Comparison of ENCODE assay signal across 24 cellular contexts in genomic region chr6:33872761-33873160, GRCh38.
A peak's percentile ranks its signal among the peaks of the same experiment; 100 is the strongest.
DNase-seq lines count a peak whose midpoint lies in the region; ATAC-seq, FAIRE-seq and TF ChIP-seq lines count a peak whose summit lies in the region.
"Had no signal": no experiment of that assay in that cellular context is flagged by ENCODE, and none has a peak within 500 bp of the region (broad histone marks: within the 10 kb centered on the region; RNA-seq: fewer than 3 reads in every experiment).

No MANE protein-coding gene starts in this region.

- H3K4me1 ChIP-seq in HEK293 (ENCODE audit: control insufficient read depth, insufficient read depth, low read length) (no peaks in the 10 kb centered on the region), Loucy (ENCODE audit: insufficient read depth, low read length, poor library complexity, severe bottlenecking) (peaks cover 51% of the 10 kb centered on the region), H1 (replicated peaks in 1 of 4; ENCODE audit: control insufficient read depth in 3 of 4, insufficient read depth in 4 of 4, low read length in 3 of 4) (peaks cover 0 to 15% (median 10%) of the 10 kb centered on the region in 4 experiments; a peak in 5 of 7 replicates), osteoblast (ENCODE audit: insufficient read depth, low read length) (no peaks in the 10 kb centered on the region), mucosa of descending colon (ENCODE audit: low read depth) (no peaks in the 10 kb centered on the region)

- no peak overlapping the region for H3K14ac ChIP-seq in H1 (ENCODE audit: insufficient read length)

- no peaks in the 10 kb centered on the region for H3K79me1 ChIP-seq in H1 (ENCODE audit: low read depth, low read length)

- ATAC-seq in mucosa of descending colon (no peak), HG02938 (IDR thresholded peaks at IDR 0.05; ENCODE audit: unreplicated experiment) (no peak)
- ATAC-seq in stimulated activated memory B cell treated with anti-CD40 and anti-IgM and Interleukin-4, amounts not matched to agents 10 μg/mL and 1 μg/mL and 100 μg/mL, for 72 hours: no peak
- ATAC-seq: HCT116, HepG2 had no signal

- H3K4me3 Mint-ChIP-seq in stimulated activated memory B cell treated with anti-CD40 and anti-IgM and Interleukin-4, amounts not matched to agents 10 μg/mL and 1 μg/mL and 100 μg/mL, for 72 hours: no peak overlapping the region
- H3K4me3 Mint-ChIP-seq: CD4-positive, CD25-positive, alpha-beta regulatory T cell; GM23338 had no signal

- intact Hi-C loops in mucosa of descending colon (cut with DNase I, micrococcal nuclease): no loop called here

- H3K79me2 ChIP-seq in Loucy (ENCODE audit: insufficient read depth, low read length) (no peaks in the 10 kb centered on the region), H1 (ENCODE audit: control insufficient read depth in 1 of 2, insufficient read depth in 2 of 2, low read length in 2 of 2) (no peaks in the 10 kb centered on the region), osteoblast (ENCODE audit: insufficient read depth, low read length) (no peaks in the 10 kb centered on the region)

- no peaks in the 10 kb centered on the region for H3F3A ChIP-seq in Loucy (ENCODE audit: low read depth)

- H4K5ac ChIP-seq in H1 (ENCODE audit: insufficient read length, low read depth, low read length): no peak overlapping the region

- no peaks in the 10 kb centered on the region for H3K4me1 Mint-ChIP-seq in stimulated activated memory B cell treated with anti-CD40 and anti-IgM and Interleukin-4, amounts not matched to agents 10 μg/mL and 1 μg/mL and 100 μg/mL, for 72 hours

- no peaks in the 10 kb centered on the region for H3K9me3 ChIP-seq in HEK293 (ENCODE audit: control insufficient read depth, insufficient read depth, low read depth, low read length)
- no peaks in the 10 kb centered on the region for H3K9me3 ChIP-seq in Loucy (ENCODE audit: insufficient read depth, low read depth, low read length)
- no peaks in the 10 kb centered on the region for H3K9me3 ChIP-seq in H1 (ENCODE audit: insufficient read depth in 2 of 2, low read depth in 1 of 2, low read length in 1 of 2)
- no peaks in the 10 kb centered on the region for H3K9me3 ChIP-seq in osteoblast (ENCODE audit: low read depth, low read length)
- no peaks in the 10 kb centered on the region for H3K9me3 ChIP-seq in mucosa of descending colon
- H3K9me3 ChIP-seq: BE2C had no signal

- H3K27ac ChIP-seq in HEK293 (ENCODE audit: extremely low read depth, low read depth, low read length) (no peak overlapping the region), H1 (ENCODE audit: low read depth, low read length) (no peak overlapping the region), osteoblast (ENCODE audit: low read depth, low read length) (no peak overlapping the region)

- POLR2A ChIA-PET in HEK293 (lab: Yijun Ruan, JAX) (no interaction called here), H1 (lab: Charles Lee; ENCODE audit: partially characterized antibody) (no interaction called here)

- no peaks in the 10 kb centered on the region for H3K36me3 Mint-ChIP-seq in stimulated activated memory B cell treated with anti-CD40 and anti-IgM and Interleukin-4, amounts not matched to agents 10 μg/mL and 1 μg/mL and 100 μg/mL, for 72 hours
- H3K36me3 Mint-ChIP-seq: CD4-positive, CD25-positive, alpha-beta regulatory T cell; CD8-positive, alpha-beta memory T cell; IgD-negative memory B cell had no signal

- no peak for TF ChIP-seq CTCF in HEK293 (tag by site-specific recombination; IDR thresholded peaks at IDR 0.05)
- no peak for TF ChIP-seq CTCF in Loucy (conservative IDR thresholded peaks at IDR 0.05; ENCODE audit: low read length)
- TF ChIP-seq CTCF in H1 (IDR thresholded peaks at IDR 0.05; ENCODE audit: control extremely low read depth in 1 of 3, insufficient read depth in 1 of 3, low read depth in 1 of 3, low read length in 3 of 3): no peak
- TF ChIP-seq CTCF in osteoblast (IDR thresholded peaks at IDR 0.05; ENCODE audit: extremely low read depth, low read depth, low read length): no peak
- TF ChIP-seq CTCF in mucosa of descending colon (IDR thresholded peaks at IDR 0.05): no peak

- CTCF ChIA-PET in HEK293 (lab: Yijun Ruan, JAX) (interaction anchor here (0.6 kb wide), 1 partner anchor 379 kb away, joined by 5 read pairs; no protein-coding TSS in a partner anchor), H1 (lab: Charles Lee; ENCODE audit: partially characterized antibody) (interaction anchor here (1.0 to 3.0 kb wide), 4 partner anchors 12 to 155 kb away, joined by 3 to 10 read pairs (median 7); no protein-coding TSS in a partner anchor)

- no peak overlapping the region for H4K8ac ChIP-seq in H1 (ENCODE audit: extremely low read depth, insufficient read depth, low read length)

- H3K4ac ChIP-seq in H1 (replicated peaks; ENCODE audit: insufficient read length, low read depth, low read length): no peak overlapping the region

- H4K91ac ChIP-seq in H1 (replicated peaks; ENCODE audit: insufficient read length, low read length): no peak overlapping the region

- H2AFZ ChIP-seq in Loucy (ENCODE audit: low read length): no peak overlapping the region
- no peak overlapping the region for H2AFZ ChIP-seq in H1 (ENCODE audit: low read length)
- no peak overlapping the region for H2AFZ ChIP-seq in osteoblast (ENCODE audit: low read length)
- H2AFZ ChIP-seq: GM23338 had no signal

- TF ChIP-seq EP300 in H1 (IDR thresholded peaks at IDR 0.05; ENCODE audit: borderline replicate concordance in 1 of 2, low read depth in 2 of 2, low read length in 2 of 2): no peak

- no peaks in the 10 kb centered on the region for H3K27me3 ChIP-seq in Loucy (ENCODE audit: insufficient read depth, low read length, poor library complexity, severe bottlenecking)
- H3K27me3 ChIP-seq in H1 (replicated peaks in 1 of 4; ENCODE audit: control insufficient read depth in 3 of 4, extremely low read depth in 1 of 4, insufficient read depth in 3 of 4, low read length in 3 of 4): no peaks in the 10 kb centered on the region
- H3K27me3 ChIP-seq in osteoblast (ENCODE audit: insufficient read depth, low read length): peaks cover 24% of the 10 kb centered on the region
- H3K27me3 ChIP-seq: BE2C had no signal

- no peaks in the 10 kb centered on the region for H3K9me3 Mint-ChIP-seq in stimulated activated memory B cell treated with anti-CD40 and anti-IgM and Interleukin-4, amounts not matched to agents 10 μg/mL and 1 μg/mL and 100 μg/mL, for 72 hours
- H3K9me3 Mint-ChIP-seq: CD4-positive, CD25-positive, alpha-beta regulatory T cell; GM23338; IgD-negative memory B cell had no signal

- no peak for FAIRE-seq in H1 (lab: Jason Lieb, UNC)
- FAIRE-seq: A204.1, GM12892, GM18507, HepG2 had no signal

- H4K20me1 ChIP-seq in Loucy (ENCODE audit: insufficient read depth, low read length, poor library complexity, severe bottlenecking) (no peaks in the 10 kb centered on the region), H1 (replicated peaks in 1 of 2; ENCODE audit: control insufficient read depth in 1 of 2, insufficient read depth in 2 of 2, low read length in 2 of 2) (no peaks in the 10 kb centered on the region), osteoblast (ENCODE audit: insufficient read depth, low read length) (no peaks in the 10 kb centered on the region)

- TF ChIP-seq POLR2A in H1 (IDR thresholded peaks at IDR 0.05; ENCODE audit: control extremely low read depth in 1 of 2, low read depth in 2 of 2, low read length in 2 of 2): no peak

- peak overlapping the region; percentile 29 for H3K9ac ChIP-seq in Loucy (ENCODE audit: low read depth, low read length, poor library complexity, severe bottlenecking)
- no peak overlapping the region for H3K9ac ChIP-seq in H1 (replicated peaks in 1 of 4; ENCODE audit: extremely low read depth in 1 of 4, low read depth in 3 of 4, low read length in 3 of 4)

- H2BK12ac ChIP-seq in H1 (ENCODE audit: low read depth, low read length): no peak overlapping the region

- DNase-seq in H1 (ENCODE audit: low read depth in 1 of 2, low spot score in 2 of 2) (no peak), osteoblast (ENCODE audit: insufficient read length, low spot score, missing footprints) (peak; percentile 26), mucosa of descending colon (no peak)
- DNase-seq: ACHN; BE2C; C1 segment of cervical spinal cord; CD4-positive, CD25-positive, alpha-beta regulatory T cell; CD8-positive, alpha-beta memory T cell; COR-L47; DMS153; DMS79; GDM1; H7 had no signal

- 0 out of 2 replicates have a peak overlapping the region, but pooled peaks have one; percentile 80 for H2BK20ac ChIP-seq in H1 (ENCODE audit: low read length)

- H3K27me3 Mint-ChIP-seq in stimulated activated memory B cell treated with anti-CD40 and anti-IgM and Interleukin-4, amounts not matched to agents 10 μg/mL and 1 μg/mL and 100 μg/mL, for 72 hours: peaks cover 39% of the 10 kb centered on the region

- no peak for TF ChIP-seq RAD21 in H1 (IDR thresholded peaks at IDR 0.05 in 1 of 2, conservative IDR thresholded peaks at IDR 0.05 in 1 of 2; ENCODE audit: low read depth in 2 of 2, low read length in 2 of 2)

- WGBS in H1 (ENCODE audit: extremely low coverage in 1 of 2, insufficient coverage in 1 of 2, insufficient read length in 1 of 2, insufficient replicate concordance in 2 of 2, low coverage in 1 of 2, low lambda C conversion rate in 2 of 2, missing lambda C conversion rate in 1 of 2), 2 experiments: 74% methylated on average over 7 of the region's 7 CpGs; no CpG with 5 or more reads in 1 of the 2 experiments

- peak overlapping the region; percentile 88; the same call in 1 of the 2 replicates for H2BK15ac ChIP-seq in H1 (ENCODE audit: low read length)

- no peaks in the 10 kb centered on the region for H3K36me3 ChIP-seq in HEK293 (ENCODE audit: control insufficient read depth in 2 of 2, insufficient read depth in 1 of 2, low read length in 2 of 2)
- no peaks in the 10 kb centered on the region for H3K36me3 ChIP-seq in Loucy (ENCODE audit: insufficient read depth, low read length)
- no peaks in the 10 kb centered on the region for H3K36me3 ChIP-seq in H1 (ENCODE audit: control insufficient read depth in 2 of 4, insufficient read depth in 4 of 4, low read length in 3 of 4)
- H3K36me3 ChIP-seq in osteoblast (ENCODE audit: insufficient read depth, low read length): no peaks in the 10 kb centered on the region
- no peaks in the 10 kb centered on the region for H3K36me3 ChIP-seq in mucosa of descending colon (ENCODE audit: low read depth)
- H3K36me3 ChIP-seq: BE2C had no signal

- H3K4me3 ChIP-seq in HEK293 (ENCODE audit: low read depth, low read length) (no peak overlapping the region), Loucy (ENCODE audit: low read length, poor library complexity, severe bottlenecking) (no peak overlapping the region), H1 (ENCODE audit: extremely low read depth in 1 of 4, insufficient read depth in 2 of 4, low read depth in 3 of 4, low read length in 4 of 4) (no peak overlapping the region), osteoblast (ENCODE audit: insufficient read depth, low read length) (no peak overlapping the region), mucosa of descending colon (no peak overlapping the region)
- H3K4me3 ChIP-seq: GM23338 had no signal

- H3K56ac ChIP-seq in H1 (replicated peaks; ENCODE audit: insufficient read length, low read depth, low read length): no peak overlapping the region

- H3K27ac Mint-ChIP-seq in stimulated activated memory B cell treated with anti-CD40 and anti-IgM and Interleukin-4, amounts not matched to agents 10 μg/mL and 1 μg/mL and 100 μg/mL, for 72 hours: no peak overlapping the region
- H3K27ac Mint-ChIP-seq: CD4-positive, CD25-positive, alpha-beta regulatory T cell; GM23338 had no signal

- H3K23me2 ChIP-seq in H1 (ENCODE audit: low read depth, low read length): no peaks in the 10 kb centered on the region; the same call in 1 of the 2 replicates

- no peak overlapping the region for H2BK120ac ChIP-seq in H1 (replicated peaks; ENCODE audit: low read depth, low read length)

- H3K18ac ChIP-seq in H1 (ENCODE audit: extremely low read depth, low read length): no peak overlapping the region; the same call in 1 of the 2 replicates

- peak overlapping the region; percentile 15 for H3K4me2 ChIP-seq in Loucy (ENCODE audit: low read depth, low read length, poor library complexity, severe bottlenecking)
- H3K4me2 ChIP-seq in H1 (ENCODE audit: insufficient read depth in 1 of 2, low read depth in 2 of 2, low read length in 2 of 2): no peak overlapping the region
- H3K4me2 ChIP-seq in osteoblast (ENCODE audit: insufficient read depth, low read length): no peak overlapping the region
- H3K4me2 ChIP-seq: GM23338 had no signal

- no peak overlapping the region for H2BK5ac ChIP-seq in H1 (ENCODE audit: low read depth, low read length)

- H3K23ac ChIP-seq in H1 (ENCODE audit: insufficient read length): no peak overlapping the region

- H3K9me2 ChIP-seq in Loucy (replicated peaks; ENCODE audit: low read depth, low read length): no peaks in the 10 kb centered on the region

- no peak overlapping the region for H2AK5ac ChIP-seq in H1 (ENCODE audit: low read depth, low read length)
